ENCODE assay signal across 8 cellular contexts in the genomic region with DNA sequence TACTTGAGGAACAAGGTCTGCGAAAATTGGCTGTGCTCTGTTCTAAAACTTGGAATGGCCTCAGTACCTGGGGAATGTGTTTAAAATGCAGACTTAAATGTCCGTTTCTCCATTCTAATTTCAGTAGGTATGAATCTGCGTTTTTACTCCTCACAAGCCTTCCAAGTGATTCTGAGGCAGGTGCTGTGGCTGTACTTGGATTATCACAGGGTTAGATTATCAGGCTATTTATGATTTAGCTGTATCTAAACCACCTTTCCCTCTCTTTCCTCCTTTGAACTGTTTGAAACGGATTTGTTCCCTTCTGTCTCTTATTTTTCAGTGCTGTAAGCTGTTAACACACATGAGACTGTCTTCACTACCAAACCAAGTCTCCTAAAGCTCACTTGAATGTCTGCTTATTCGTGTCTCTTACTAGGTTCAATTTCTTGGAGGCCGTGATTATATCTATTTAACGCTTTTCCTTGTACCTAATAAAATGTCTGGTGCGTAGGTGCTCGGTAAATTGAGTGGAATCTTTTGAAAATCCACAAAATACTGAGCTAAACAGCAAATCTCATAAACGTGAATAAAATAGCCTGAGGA. TPM values are rescaled to one million over a fixed set of nuclear protein-coding genes. Genes with fewer than 3 reads are reported as not detected.
DNase-seq lines count a peak whose midpoint lies in the region; TF ChIP-seq lines count a peak whose summit lies in the region.

No MANE protein-coding gene starts in this region.

- H3K27ac ChIP-seq in HUES48 (ENCODE audit: low read depth, low read length) (peak overlapping the region; percentile 89), mucosa of rectum (ENCODE audit: low read depth in 2 of 2, low read length in 2 of 2) (peak overlapping the region; percentile 94 to 96)

- peaks cover 28% of the 10 kb centered on the region for H3K4me1 ChIP-seq in HUES48 (ENCODE audit: control insufficient read depth, insufficient read depth, low read length)
- peaks cover 10 to 13% of the 10 kb centered on the region in 2 donors for H3K4me1 ChIP-seq in mucosa of rectum (ENCODE audit: control insufficient read depth in 2 of 2, insufficient read depth in 2 of 2, low read length in 2 of 2)

- POLR2A ChIA-PET in activated CD4-positive, alpha-beta memory T cell treated with anti-CD3 and anti-CD28 coated beads, Interleukin-2, amount 10 ng/mL, durations not matched to agents 7 days and 5 days (lab: Charles Lee), result interaction anchor here (0.7 to 3.7 kb wide), 21 partner anchors 10 to 973 kb away, joined by 3 to 55 read pairs (median 4); a partner anchor contains a TSS

- H3K4me3 Mint-ChIP-seq in activated CD4-positive, alpha-beta memory T cell treated with anti-CD3 and anti-CD28 coated beads, Interleukin-2, amount 10 ng/mL, durations not matched to agents 7 days and 5 days, result no peak overlapping the region

- peaks cover 17% of the 10 kb centered on the region for H3K4me1 Mint-ChIP-seq in activated CD4-positive, alpha-beta memory T cell treated with anti-CD3 and anti-CD28 coated beads, Interleukin-2, amount 10 ng/mL, durations not matched to agents 7 days and 5 days

- no peaks in the 10 kb centered on the region for H3K9me3 Mint-ChIP-seq in activated CD4-positive, alpha-beta memory T cell treated with anti-CD3 and anti-CD28 coated beads, Interleukin-2, amount 10 ng/mL, durations not matched to agents 7 days and 5 days

- CTCF ChIA-PET in activated CD4-positive, alpha-beta memory T cell treated with anti-CD3 and anti-CD28 coated beads, Interleukin-2, amount 10 ng/mL, durations not matched to agents 7 days and 5 days (lab: Charles Lee), result interaction anchor here (0.7 to 3.4 kb wide), 10 partner anchors 9 to 121 kb away, joined by 3 to 12 read pairs (median 4); a partner anchor contains a TSS

- no peaks in the 10 kb centered on the region for H3K9me3 ChIP-seq in HUES48 (ENCODE audit: control insufficient read depth, insufficient read depth, low read length)
- H3K9me3 ChIP-seq in mucosa of rectum (ENCODE audit: control insufficient read depth in 2 of 2, low read length in 2 of 2), result no peaks in the 10 kb centered on the region

- peak; percentile 9 for DNase-seq in AG10803 (ENCODE audit: low read depth)
- DNase-seq in cardiac fibroblast (ENCODE audit: low read depth in 2 of 2), result peak in 1 of 2 donors; percentile 12
- no peak for DNase-seq in cerebellar nuclear complex (lab: John Stamatoyannopoulos, UW)
- DNase-seq in activated CD4-positive, alpha-beta memory T cell treated with anti-CD3 and anti-CD28 coated beads, Interleukin-2, amount 10 ng/mL, durations not matched to agents 7 days and 5 days, result no peak
- no peak for DNase-seq in putamen (ENCODE audit: low spot score)
- no peak for DNase-seq in NCI-H1436 (lab: John Stamatoyannopoulos, UW)

- H3K27me3 Mint-ChIP-seq in activated CD4-positive, alpha-beta memory T cell treated with anti-CD3 and anti-CD28 coated beads, Interleukin-2, amount 10 ng/mL, durations not matched to agents 7 days and 5 days, result no peaks in the 10 kb centered on the region

- H3K36me3 ChIP-seq in HUES48 (ENCODE audit: control insufficient read depth, insufficient read depth, low read length) (peaks cover 13% of the 10 kb centered on the region), mucosa of rectum (ENCODE audit: control insufficient read depth in 2 of 2, insufficient read depth in 2 of 2, low read length in 2 of 2) (no peaks in the 10 kb centered on the region)

- H3K27ac Mint-ChIP-seq in activated CD4-positive, alpha-beta memory T cell treated with anti-CD3 and anti-CD28 coated beads, Interleukin-2, amount 10 ng/mL, durations not matched to agents 7 days and 5 days, result no peak overlapping the region

- TF ChIP-seq CTCF in AG10803 (conservative IDR thresholded peaks at IDR 0.05; ENCODE audit: low read length) (no peak), cardiac fibroblast (IDR thresholded peaks at IDR 0.05; ENCODE audit: low read depth, low read length) (no peak)

- peak overlapping the region; percentile 89 for H3K9ac ChIP-seq in HUES48 (ENCODE audit: low read depth, low read length)
- peak overlapping the region; percentile 94 to 99 for H3K9ac ChIP-seq in mucosa of rectum (ENCODE audit: low read depth in 1 of 2, low read length in 2 of 2)

- no peaks in the 10 kb centered on the region for H3K27me3 ChIP-seq in HUES48 (ENCODE audit: control insufficient read depth, insufficient read depth, low read length)
- H3K27me3 ChIP-seq in mucosa of rectum (ENCODE audit: control insufficient read depth in 2 of 2, insufficient read depth in 2 of 2, low read length in 2 of 2), result no peaks in the 10 kb centered on the region

- H3K36me3 Mint-ChIP-seq in activated CD4-positive, alpha-beta memory T cell treated with anti-CD3 and anti-CD28 coated beads, Interleukin-2, amount 10 ng/mL, durations not matched to agents 7 days and 5 days (ENCODE audit: low read depth), result peaks cover 12% of the 10 kb centered on the region

- peak overlapping the region; percentile 85 for H3K4me3 ChIP-seq in AG10803 (ENCODE audit: low read length)
- peak overlapping the region; percentile 94 for H3K4me3 ChIP-seq in HUES48 (ENCODE audit: low read depth, low read length)
- H3K4me3 ChIP-seq in cardiac fibroblast (replicated peaks in 1 of 2; ENCODE audit: low read depth in 2 of 2, low read length in 2 of 2), result peak overlapping the region; percentile 44 to 78
- H3K4me3 ChIP-seq in mucosa of rectum (ENCODE audit: low read length in 2 of 2), result peak overlapping the region; percentile 97 to 100

RNA-seq across cellular contexts. Expression of a gene that starts 0.7 kb away (rescaled TPM):
- total RNA-seq in activated CD4-positive, alpha-beta memory T cell treated with anti-CD3 and anti-CD28 coated beads, Interleukin-2, amount 10 ng/mL, durations not matched to agents 7 days and 5 days, result 10 to 100 TPM; 33.4 to 34.7 TPM
